In genomic region chr1:209457618-209458017, GRCh38 we compare ENCODE assay signal across 29 cellular contexts.
"Had no signal": no experiment of that assay in that cellular context is flagged by ENCODE, and none has a peak within 500 bp of the region (broad histone marks: within the 10 kb centered on the region; RNA-seq: fewer than 3 reads in every experiment).

No MANE protein-coding gene starts in this region.

- H3K4me1 ChIP-seq: ascending aorta, gastrocnemius medialis, sigmoid colon had no signal

- DNase-seq: activated CD4-positive, alpha-beta memory T cell treated with anti-CD3 and anti-CD28 coated beads, Interleukin-2, amount 10 ng/mL, durations not matched to agents 7 days and 5 days; activated CD4-positive, alpha-beta T cell treated with anti-CD3 and anti-CD28 coated beads for 1 hour; activated CD4-positive, alpha-beta T cell treated with anti-CD3 and anti-CD28 coated beads, Interleukin-2, amount 10 ng/mL, durations not matched to agents 7 days and 5 days; activated CD8-positive, alpha-beta memory T cell treated with anti-CD3 and anti-CD28 coated beads, Interleukin-2, amount 50 U/mL, for 48 hours; activated gamma-delta T cell; activated naive CD4-positive, alpha-beta T cell treated with anti-CD3 and anti-CD28 coated beads, Interleukin-2, amount 10 ng/mL, durations not matched to agents 7 days and 5 days; activated naive CD8-positive, alpha-beta T cell treated with anti-CD3 and anti-CD28 coated beads, Interleukin-2, amount 10 ng/mL, durations not matched to agents 7 days and 5 days; activated T-cell treated with anti-CD3 and anti-CD28 coated beads, Interleukin-2, amount 50 U/mL, for 24 hours; brain microvascular endothelial cell; cortex of kidney; effector memory CD8-positive, alpha-beta T cell; erythroblast; gastrocnemius medialis; hypothalamus; mesendoderm; natural killer cell; posterior cingulate gyrus; sigmoid colon; stimulated activated CD4-positive, alpha-beta T cell treated with anti-CD3 and anti-CD28 coated beads, Interleukin-1b, Interleukin-23, amount 100 ng/mL, for 48 hours; stimulated activated CD4-positive, alpha-beta T cell treated with anti-CD3 and anti-CD28 coated beads, Interleukin-4, amount 100 ng/mL, for 4 hours; stimulated activated CD8-positive, alpha-beta memory T cell treated with anti-CD3 and anti-CD28 coated beads, Interleukin-4, amount 100 ng/mL, for 48 hours; stimulated activated naive CD8-positive, alpha-beta T cell treated with anti-CD3 and anti-CD28 coated beads, Interleukin-15, amount 100 ng/mL, for 72 hours; substantia nigra; T1000 had no signal

- H3K4me3 Mint-ChIP-seq: activated CD4-positive, alpha-beta memory T cell treated with anti-CD3 and anti-CD28 coated beads, Interleukin-2, amount 10 ng/mL, durations not matched to agents 7 days and 5 days; activated CD4-positive, alpha-beta T cell treated with anti-CD3 and anti-CD28 coated beads, Interleukin-2, amount 10 ng/mL, durations not matched to agents 7 days and 5 days; activated naive CD4-positive, alpha-beta T cell treated with anti-CD3 and anti-CD28 coated beads, Interleukin-2, amount 10 ng/mL, durations not matched to agents 7 days and 5 days; activated naive CD8-positive, alpha-beta T cell treated with anti-CD3 and anti-CD28 coated beads, Interleukin-2, amount 10 ng/mL, durations not matched to agents 7 days and 5 days; activated T-cell treated with anti-CD3 and anti-CD28 coated beads, Interleukin-2, amount 50 U/mL, for 24 hours; effector memory CD8-positive, alpha-beta T cell; natural killer cell; stimulated activated memory B cell treated with anti-CD40 and anti-IgM and Interleukin-4, amounts not matched to agents 10 μg/mL and 1 μg/mL and 100 μg/mL, for 72 hours; stimulated activated naive CD8-positive, alpha-beta T cell treated with anti-CD3 and anti-CD28 coated beads, Interleukin-15, amount 100 ng/mL, for 72 hours; T-helper 1 cell treated with Interleukin-12 subunit alpha and Interleukin-12 subunit beta and Interleukin-4 antibody, amounts not matched to agents 30 μg/mL and 1 μg/mL, for 36 hours had no signal

- H3K9me3 ChIP-seq: ascending aorta had no signal

- H3K27ac Mint-ChIP-seq: activated CD4-positive, alpha-beta memory T cell treated with anti-CD3 and anti-CD28 coated beads, Interleukin-2, amount 10 ng/mL, durations not matched to agents 7 days and 5 days; activated CD4-positive, alpha-beta T cell treated with anti-CD3 and anti-CD28 coated beads, Interleukin-2, amount 10 ng/mL, durations not matched to agents 7 days and 5 days; activated naive CD4-positive, alpha-beta T cell treated with anti-CD3 and anti-CD28 coated beads, Interleukin-2, amount 10 ng/mL, durations not matched to agents 7 days and 5 days; activated naive CD8-positive, alpha-beta T cell treated with anti-CD3 and anti-CD28 coated beads, Interleukin-2, amount 10 ng/mL, durations not matched to agents 7 days and 5 days; activated T-cell treated with anti-CD3 and anti-CD28 coated beads, Interleukin-2, amount 50 U/mL, for 24 hours; effector memory CD8-positive, alpha-beta T cell; natural killer cell; stimulated activated memory B cell treated with anti-CD40 and anti-IgM and Interleukin-4, amounts not matched to agents 10 μg/mL and 1 μg/mL and 100 μg/mL, for 72 hours; stimulated activated naive CD8-positive, alpha-beta T cell treated with anti-CD3 and anti-CD28 coated beads, Interleukin-15, amount 100 ng/mL, for 72 hours; T-helper 1 cell treated with Interleukin-12 subunit alpha and Interleukin-12 subunit beta and Interleukin-4 antibody, amounts not matched to agents 30 μg/mL and 1 μg/mL, for 36 hours had no signal

- H3K27ac ChIP-seq: ascending aorta, brain microvascular endothelial cell, gastrocnemius medialis, sigmoid colon had no signal

- H3K36me3 ChIP-seq: ascending aorta, brain microvascular endothelial cell, gastrocnemius medialis, sigmoid colon had no signal

- H3K27me3 Mint-ChIP-seq: activated naive CD4-positive, alpha-beta T cell treated with anti-CD3 and anti-CD28 coated beads, Interleukin-2, amount 10 ng/mL, durations not matched to agents 7 days and 5 days had no signal

- ATAC-seq: effector memory CD8-positive, alpha-beta T cell; gastrocnemius medialis; natural killer cell; stimulated activated memory B cell treated with anti-CD40 and anti-IgM and Interleukin-4, amounts not matched to agents 10 μg/mL and 1 μg/mL and 100 μg/mL, for 72 hours; stimulated activated naive CD8-positive, alpha-beta T cell treated with anti-CD3 and anti-CD28 coated beads, Interleukin-15, amount 100 ng/mL, for 72 hours had no signal

- H3K4me1 Mint-ChIP-seq: activated CD4-positive, alpha-beta memory T cell treated with anti-CD3 and anti-CD28 coated beads, Interleukin-2, amount 10 ng/mL, durations not matched to agents 7 days and 5 days; activated CD4-positive, alpha-beta T cell treated with anti-CD3 and anti-CD28 coated beads, Interleukin-2, amount 10 ng/mL, durations not matched to agents 7 days and 5 days; activated naive CD4-positive, alpha-beta T cell treated with anti-CD3 and anti-CD28 coated beads, Interleukin-2, amount 10 ng/mL, durations not matched to agents 7 days and 5 days; activated naive CD8-positive, alpha-beta T cell treated with anti-CD3 and anti-CD28 coated beads, Interleukin-2, amount 10 ng/mL, durations not matched to agents 7 days and 5 days; natural killer cell; stimulated activated memory B cell treated with anti-CD40 and anti-IgM and Interleukin-4, amounts not matched to agents 10 μg/mL and 1 μg/mL and 100 μg/mL, for 72 hours; stimulated activated naive CD8-positive, alpha-beta T cell treated with anti-CD3 and anti-CD28 coated beads, Interleukin-15, amount 100 ng/mL, for 72 hours had no signal

- H3K27me3 ChIP-seq: ascending aorta, brain microvascular endothelial cell, sigmoid colon had no signal

- H3K4me3 ChIP-seq: ascending aorta, gastrocnemius medialis, lung, sigmoid colon, smooth muscle cell had no signal

- H3K36me3 Mint-ChIP-seq: activated naive CD4-positive, alpha-beta T cell treated with anti-CD3 and anti-CD28 coated beads, Interleukin-2, amount 10 ng/mL, durations not matched to agents 7 days and 5 days; activated naive CD8-positive, alpha-beta T cell treated with anti-CD3 and anti-CD28 coated beads, Interleukin-2, amount 10 ng/mL, durations not matched to agents 7 days and 5 days; natural killer cell; stimulated activated memory B cell treated with anti-CD40 and anti-IgM and Interleukin-4, amounts not matched to agents 10 μg/mL and 1 μg/mL and 100 μg/mL, for 72 hours had no signal

- H3K4me2 ChIP-seq: smooth muscle cell had no signal
